ENCODE assay signal across 19 cellular contexts in genomic region chr2:120711694-120712093, GRCh38. TPM values are rescaled to one million over a fixed set of nuclear protein-coding genes. Genes with fewer than 3 reads are reported as not detected.
DNase-seq lines count a peak whose midpoint lies in the region; ATAC-seq, FAIRE-seq and TF ChIP-seq lines count a peak whose summit lies in the region.
"Had no signal": no experiment of that assay in that cellular context is flagged by ENCODE, and none has a peak within 500 bp of the region (broad histone marks: within the 10 kb centered on the region; RNA-seq: fewer than 3 reads in every experiment).

No MANE protein-coding gene starts in this region.

- H3K27me3 ChIP-seq in astrocyte (ENCODE audit: insufficient read depth, low read length) (no peaks in the 10 kb centered on the region), neural progenitor cell (peaks cover 64% of the 10 kb centered on the region), PC-9 (ENCODE audit: insufficient read depth, low read depth) (peaks cover 44% of the 10 kb centered on the region)
- H3K27me3 ChIP-seq: SJSA1 had no signal

- H3K4me2 ChIP-seq in A549 (no peak overlapping the region), astrocyte (ENCODE audit: low read length) (no peak overlapping the region), neural progenitor cell (no peak overlapping the region), PC-9 (no peak overlapping the region)

- no peak overlapping the region for H2AFZ ChIP-seq in astrocyte (ENCODE audit: low read depth, low read length)
- no peak overlapping the region for H2AFZ ChIP-seq in neural progenitor cell (replicated peaks)
- H2AFZ ChIP-seq in PC-9: no peak overlapping the region

- H3K4me1 Mint-ChIP-seq in astrocyte (ENCODE audit: low read depth, unreplicated experiment) (peaks cover 4% of the 10 kb centered on the region), neural progenitor cell (peaks cover 28% of the 10 kb centered on the region)

- H3K36me3 ChIP-seq in astrocyte (ENCODE audit: insufficient read depth, low read length) (no peaks in the 10 kb centered on the region), neural progenitor cell (no peaks in the 10 kb centered on the region), PC-9 (ENCODE audit: low read depth) (no peaks in the 10 kb centered on the region)
- H3K36me3 ChIP-seq: SJSA1 had no signal

- no peak for TF ChIP-seq RAD21 in A549 (conservative IDR thresholded peaks at IDR 0.05 in 1 of 2, IDR thresholded peaks at IDR 0.05 in 1 of 2)

- WGBS in A549 (ENCODE audit: missing lambda C conversion rate): 78% methylated on average over 5 of the region's 5 CpGs

- H3K9ac ChIP-seq in astrocyte (ENCODE audit: low read length): no peak overlapping the region
- no peak overlapping the region for H3K9ac ChIP-seq in neural progenitor cell

- H3K9me2 ChIP-seq in PC-9 (ENCODE audit: insufficient read depth): no peaks in the 10 kb centered on the region

- POLR2A ChIA-PET in A549 (lab: Yijun Ruan, JAX): no interaction called here
- POLR2A ChIA-PET in PC-9 (lab: Charles Lee; ENCODE audit: unreplicated experiment): interaction anchor here (0.8 to 1.1 kb wide), 2 partner anchors 364 to 1174 kb away, joined by 3 to 23 read pairs; no protein-coding TSS in a partner anchor

- intact Hi-C loops in PC-9 (cut with micrococcal nuclease; ENCODE audit: unreplicated experiment): no loop called here

- H3K9me3 ChIP-seq in A549 (no peaks in the 10 kb centered on the region), astrocyte (ENCODE audit: insufficient read depth, low read depth, low read length) (no peaks in the 10 kb centered on the region), neural progenitor cell (ENCODE audit: low read depth) (no peaks in the 10 kb centered on the region), PC-9 (ENCODE audit: insufficient read depth, low read depth) (no peaks in the 10 kb centered on the region)
- H3K9me3 ChIP-seq: SJSA1 had no signal

- H3K79me2 ChIP-seq in astrocyte (ENCODE audit: insufficient read depth, low read length): no peaks in the 10 kb centered on the region
- H3K79me2 ChIP-seq in neural progenitor cell (ENCODE audit: low read depth): no peaks in the 10 kb centered on the region
- no peaks in the 10 kb centered on the region for H3K79me2 ChIP-seq in PC-9 (ENCODE audit: low read depth)

- BruUV-seq in PC-9 (replicated peaks; lab: Mats Ljungman, UMichigan): no TSS peak

- ATAC-seq in A549 (no peak), HG03095 (IDR thresholded peaks at IDR 0.05; ENCODE audit: unreplicated experiment) (no peak), GM18511 (IDR thresholded peaks at IDR 0.05; ENCODE audit: unreplicated experiment) (no peak)
- ATAC-seq: CD8-positive, alpha-beta T cell; Right ventricle myocardium inferior had no signal

- H3K4me1 ChIP-seq in A549 (no peaks in the 10 kb centered on the region), astrocyte (ENCODE audit: insufficient read depth, low read length) (peaks cover 15% of the 10 kb centered on the region), neural progenitor cell (peaks cover 10% of the 10 kb centered on the region), PC-9 (replicated peaks; ENCODE audit: insufficient read depth) (no peaks in the 10 kb centered on the region)

- CTCF ChIA-PET in A549 (lab: Yijun Ruan, JAX) (interaction anchor here (1.0 to 6.7 kb wide), 7 partner anchors 10 to 586 kb away, joined by 3 to 43 read pairs (median 4); no protein-coding TSS in a partner anchor), PC-9 (lab: Charles Lee) (interaction anchor here (0.7 kb wide), 1 partner anchor 363 kb away, joined by 3 read pairs; no protein-coding TSS in a partner anchor)

- TF ChIP-seq POLR2A in A549 (IDR thresholded peaks at IDR 0.05; ENCODE audit: low read length): no peak

- H4K20me1 ChIP-seq in astrocyte (ENCODE audit: insufficient read depth, low read length) (no peaks in the 10 kb centered on the region), neural progenitor cell (ENCODE audit: low read depth) (no peaks in the 10 kb centered on the region), PC-9 (ENCODE audit: insufficient read depth) (no peaks in the 10 kb centered on the region)

- H3K9me3 Mint-ChIP-seq in astrocyte (ENCODE audit: unreplicated experiment) (peaks cover 2% of the 10 kb centered on the region), neural progenitor cell (no peaks in the 10 kb centered on the region)
- H3K9me3 Mint-ChIP-seq: CD8-positive, alpha-beta T cell had no signal

- peaks cover 2% of the 10 kb centered on the region for H3K36me3 Mint-ChIP-seq in astrocyte (ENCODE audit: low read depth, unreplicated experiment)
- H3K36me3 Mint-ChIP-seq in neural progenitor cell: no peaks in the 10 kb centered on the region
- H3K36me3 Mint-ChIP-seq: CD8-positive, alpha-beta T cell had no signal

- FAIRE-seq in A549 (lab: Jason Lieb, UNC) (no peak), astrocyte (lab: Jason Lieb, UNC) (peak; percentile 13)
- FAIRE-seq: GM18507, RCC 7860 had no signal

- no peak overlapping the region for H3K4me3 ChIP-seq in A549
- no peak overlapping the region for H3K4me3 ChIP-seq in astrocyte (ENCODE audit: insufficient read depth, low read depth, low read length)
- H3K4me3 ChIP-seq in neural progenitor cell: no peak overlapping the region
- no peak overlapping the region for H3K4me3 ChIP-seq in PC-9
- H3K4me3 ChIP-seq: SJSA1 had no signal

- H3K27ac ChIP-seq in A549 (no peak overlapping the region), astrocyte (ENCODE audit: low read depth, low read length) (no peak overlapping the region), neural progenitor cell (no peak overlapping the region), PC-9 (no peak overlapping the region)
- H3K27ac ChIP-seq: SJSA1 had no signal

- H3K27me3 Mint-ChIP-seq in astrocyte (ENCODE audit: low read depth, unreplicated experiment) (peaks cover 54% of the 10 kb centered on the region), neural progenitor cell (ENCODE audit: insufficient read depth, low read depth) (peaks cover 24% of the 10 kb centered on the region)

- TF ChIP-seq EP300 in A549 (IDR thresholded peaks at IDR 0.05): no peak

- DNase-seq in A549 (ENCODE audit: low read depth in 1 of 2, low spot score in 1 of 2): no peak
- peak; percentile 47 for DNase-seq in EH (ENCODE audit: low read depth)
- DNase-seq in astrocyte (ENCODE audit: low read depth): no peak
- DNase-seq in neural progenitor cell (ENCODE audit: low spot score): no peak
- no peak for DNase-seq in AG08395 (ENCODE audit: low spot score)
- DNase-seq in PC-9: no peak
- DNase-seq: CD8-positive, alpha-beta T cell; GDM1; GOT3; NCI-H1105 treated with DMSO at 0.1 percent for 48 hours; NCI-H2029 treated with DMSO at 0.1 percent for 48 hours; NCI-H226; NCI-H774 had no signal

- H3F3A ChIP-seq in neural progenitor cell (ENCODE audit: low read depth) (peaks cover 9% of the 10 kb centered on the region), PC-9 (ENCODE audit: insufficient read depth, low read depth) (no peaks in the 10 kb centered on the region)

- H3K27ac Mint-ChIP-seq in astrocyte (ENCODE audit: unreplicated experiment) (no peak overlapping the region), neural progenitor cell (peak overlapping the region; percentile 69)
- H3K27ac Mint-ChIP-seq: CD8-positive, alpha-beta T cell had no signal

- no peak overlapping the region for H3K4me3 Mint-ChIP-seq in astrocyte (ENCODE audit: unreplicated experiment)
- no peak overlapping the region for H3K4me3 Mint-ChIP-seq in neural progenitor cell
- H3K4me3 Mint-ChIP-seq: CD8-positive, alpha-beta T cell had no signal

- TF ChIP-seq CTCF in A549 (IDR thresholded peaks at IDR 0.05): no peak
- TF ChIP-seq CTCF in astrocyte (IDR thresholded peaks at IDR 0.05; ENCODE audit: insufficient read depth, low read depth, low read length): no peak
- no peak for TF ChIP-seq CTCF in neural progenitor cell (IDR thresholded peaks at IDR 0.05)
- no peak for TF ChIP-seq CTCF in PC-9 (conservative IDR thresholded peaks at IDR 0.05)

TF ChIP-seq in A549, 52 proteins besides CTCF, POLR2A, EP300 and RAD21:
- TF ChIP-seq ZSCAN20 (CRISPR knock-in tag; IDR thresholded peaks at IDR 0.05) (no peak), ZFP36 (IDR thresholded peaks at IDR 0.05; ENCODE audit: borderline replicate concordance, partially characterized antibody) (peak; percentile 58)

RNA-seq across cellular contexts. Expression of gene GLI2, which starts 24.0 kb away (rescaled TPM):
- 5.6 and 7.5 TPM in 2 replicates for polyA plus RNA-seq in A549 (2011; rRNA removed)
- 15.5 and 20.2 TPM in 2 replicates for polyA plus RNA-seq in A549 (2012; cell fraction: cytosol; rRNA removed)
- 41.4 and 61.7 TPM in 2 replicates for polyA plus RNA-seq in A549 (2012; cell fraction: nucleus; rRNA removed)
- 10.3 to 12.5 TPM (median 10.4 TPM) in 3 replicates for polyA plus RNA-seq in A549 (2017; fragmentation: RNase III; extraction: RNeasy Plus Mini Kit Qiagen cat#74134 plus additional on column Dnase treatment)
- 5.7 and 9.4 TPM in 2 replicates for polyA minus RNA-seq in A549 (2011; rRNA and poly(A)+ RNA removed)
- 42.9 and 44.5 TPM in 2 replicates for total RNA-seq in astrocyte
- total RNA-seq in neural progenitor cell (ENCODE audit: low replicate concordance): 9.4 and 39.6 TPM in 2 replicates
- total RNA-seq in PC-9 (2021): 11.6 and 14.6 TPM in 2 replicates
- total RNA-seq: CD8-positive, alpha-beta T cell had no signal
